Comparison of ENCODE assay signal across 17 cellular contexts in genomic region chr19:19101540-19101939, GRCh38. TPM values are rescaled to one million over a fixed set of nuclear protein-coding genes. Genes with fewer than 3 reads are reported as not detected.
DNase-seq lines count a peak whose midpoint lies in the region; ATAC-seq, FAIRE-seq and TF ChIP-seq lines count a peak whose summit lies in the region.
"Had no signal": no experiment of that assay in that cellular context is flagged by ENCODE, and none has a peak within 500 bp of the region (broad histone marks: within the 10 kb centered on the region; RNA-seq: fewer than 3 reads in every experiment).

No MANE protein-coding gene starts in this region.

- TF ChIP-seq POLR2A in K562 (conservative IDR thresholded peaks at IDR 0.05): no peak

- DNase-seq in H7 (peak; percentile 29), K562 (ENCODE audit: extremely low read depth in 1 of 4, low spot score in 3 of 4) (peak in 1 of 4 experiments; percentile 3), left lobe of liver (ENCODE audit: low spot score) (peak; percentile 93), neuronal stem cell (ENCODE audit: low spot score) (no peak), NCI-H510A treated with DMSO at 0.1 percent for 48 hours (lab: John Stamatoyannopoulos, UW) (no peak), NCI-H82 treated with DMSO at 0.1 percent for 48 hours (lab: John Stamatoyannopoulos, UW; ENCODE audit: unreplicated experiment) (no peak), T-helper 17 cell (no peak)
- DNase-seq: CD8-positive, alpha-beta T cell; COR-L47; HCEC 1CT had no signal

- peak overlapping the region; percentile 33 for H3K18ac ChIP-seq in neuronal stem cell (ENCODE audit: low read length)

- no peak for TF ChIP-seq RAD21 in K562 (CRISPR knock-in tag; conservative IDR thresholded peaks at IDR 0.05 in 1 of 2, IDR thresholded peaks at IDR 0.05 in 1 of 2)

- H3K36me3 ChIP-seq in H7 (replicated peaks; ENCODE audit: control insufficient read depth, insufficient read depth, low read length) (no peaks in the 10 kb centered on the region), K562 (ENCODE audit: control insufficient read depth, insufficient read depth, low read length) (peaks cover 46% of the 10 kb centered on the region; the same call in 2 of the 3 replicates), neuronal stem cell (replicated peaks in 1 of 2; ENCODE audit: control insufficient read depth in 2 of 2, insufficient read depth in 2 of 2, low read length in 2 of 2) (no peaks in the 10 kb centered on the region)

- H2BK12ac ChIP-seq in neuronal stem cell (ENCODE audit: low read length): no peak overlapping the region

- BruUV-seq in K562 (replicated peaks; lab: Mats Ljungman, UMichigan): no TSS peak

- H3K9me1 ChIP-seq in K562 (ENCODE audit: control insufficient read depth, insufficient read depth, low read length): no peaks in the 10 kb centered on the region

- H2BK15ac ChIP-seq in neuronal stem cell (ENCODE audit: low read length): no peak overlapping the region

- no peak overlapping the region for H4K8ac ChIP-seq in neuronal stem cell (ENCODE audit: low read depth, low read length)

- no peak overlapping the region for H3K4me3 ChIP-seq in H7 (ENCODE audit: insufficient read depth, low read depth, low read length)
- H3K4me3 ChIP-seq in K562: no peak overlapping the region
- H3K4me3 ChIP-seq in neuronal stem cell (ENCODE audit: low read length in 2 of 2): no peak overlapping the region
- H3K4me3 ChIP-seq: BLaER1 treated with 17β-estradiol and CSF1 and Interleukin-3, amounts not matched to agents 10 nM and 100 nM had no signal

- peaks cover 1% of the 10 kb centered on the region for H3K79me1 ChIP-seq in neuronal stem cell (ENCODE audit: low read depth, low read length)

- no peaks in the 10 kb centered on the region for H4K20me1 ChIP-seq in K562 (replicated peaks; ENCODE audit: control insufficient read depth, insufficient read depth, low read length)

- intact Hi-C loops in K562 (cut with micrococcal nuclease): no loop called here

- H3K4ac ChIP-seq in neuronal stem cell (ENCODE audit: low read length): no peak overlapping the region

- no peak overlapping the region for H2BK120ac ChIP-seq in neuronal stem cell (ENCODE audit: low read depth, low read length)

- POLR2A ChIA-PET in K562 (lab: Yijun Ruan, JAX): interaction anchor here (0.6 kb wide), 2 partner anchors 25 to 101 kb away, joined by 3 read pairs; no protein-coding TSS in a partner anchor

- CTCF ChIA-PET in K562 (lab: Yijun Ruan, JAX; ENCODE audit: low intra/inter-chr PET ratio): no interaction called here

- no peak overlapping the region for H3K4me3 Mint-ChIP-seq in T-helper 17 cell
- H3K4me3 Mint-ChIP-seq: B cell; CD8-positive, alpha-beta T cell; IgD-negative memory B cell had no signal

- H3K4me2 ChIP-seq in K562 (ENCODE audit: insufficient read depth, low read length) (no peak overlapping the region), neuronal stem cell (ENCODE audit: insufficient read depth, low read length, poor library complexity, severe bottlenecking) (no peak overlapping the region)
- H3K4me2 ChIP-seq: BLaER1 treated with 17β-estradiol and CSF1 and Interleukin-3, amounts not matched to agents 10 nM and 100 nM had no signal

- H3K27ac ChIP-seq in K562 (ENCODE audit: extremely low read depth, low read depth, low read length) (no peak overlapping the region; the same call in 2 of the 3 replicates), neuronal stem cell (replicated peaks; ENCODE audit: low read length) (no peak overlapping the region)
- H3K27ac ChIP-seq: BLaER1 treated with 17β-estradiol and CSF1 and Interleukin-3, amounts not matched to agents 10 nM and 100 nM had no signal

- TF ChIP-seq EP300 in K562 (IDR thresholded peaks at IDR 0.05; ENCODE audit: low read length): no peak

- H2AFZ ChIP-seq in K562 (ENCODE audit: low read depth, low read length): no peak overlapping the region
- no peak overlapping the region for H2AFZ ChIP-seq in neuronal stem cell (ENCODE audit: low read length)

- H3K4me1 Mint-ChIP-seq in T-helper 17 cell: peaks cover 5% of the 10 kb centered on the region

- H2BK5ac ChIP-seq in neuronal stem cell (ENCODE audit: low read length): no peak overlapping the region

- no peak for TF ChIP-seq CTCF in K562 (IDR thresholded peaks at IDR 0.05 in 2 of 3, conservative IDR thresholded peaks at IDR 0.05 in 1 of 3; ENCODE audit: insufficient read depth in 2 of 3, low read depth in 1 of 3, low read length in 3 of 3)

- 87% methylated on average over 8 of the region's 8 CpGs for whole genome bisulfite sequencing in K562 (ENCODE audit: insufficient coverage, low coverage, missing lambda C conversion rate)
- no CpG with 5 or more reads among the region's 8 CpGs for WGBS in neuronal stem cell (ENCODE audit: extremely low coverage in 2 of 2, insufficient read length in 2 of 2, insufficient replicate concordance in 1 of 2), 2 donors

- no peak overlapping the region for H4K91ac ChIP-seq in neuronal stem cell (ENCODE audit: low read depth, low read length, poor library complexity)

- no peaks in the 10 kb centered on the region for H3K79me2 ChIP-seq in K562 (ENCODE audit: control insufficient read depth, insufficient read depth, low read length)

- peak overlapping the region; percentile 27 for H2AK5ac ChIP-seq in neuronal stem cell (ENCODE audit: low read depth, low read length)

- H3K27me3 ChIP-seq in H7 (ENCODE audit: control insufficient read depth, insufficient read depth, low read length): no peaks in the 10 kb centered on the region
- no peaks in the 10 kb centered on the region for H3K27me3 ChIP-seq in K562 (ENCODE audit: control insufficient read depth in 2 of 2, insufficient read depth in 2 of 2, low read length in 2 of 2)
- H3K27me3 ChIP-seq in neuronal stem cell (ENCODE audit: control insufficient read depth in 3 of 3, insufficient read depth in 3 of 3, low read depth in 1 of 3, low read length in 3 of 3): no peaks in the 10 kb centered on the region
- H3K27me3 ChIP-seq: BLaER1 treated with 17β-estradiol and CSF1 and Interleukin-3, amounts not matched to agents 10 nM and 100 nM had no signal

- H3K4me1 ChIP-seq in K562 (replicated peaks in 1 of 2; ENCODE audit: control insufficient read depth in 2 of 2, insufficient read depth in 2 of 2, low read length in 2 of 2) (peaks cover 14 to 46% of the 10 kb centered on the region in 2 experiments), neuronal stem cell (ENCODE audit: control insufficient read depth in 2 of 2, insufficient read depth in 1 of 2, low read depth in 1 of 2, low read length in 2 of 2) (peaks cover 5 to 13% of the 10 kb centered on the region in 2 donors)

- peak overlapping the region in 1 of 2 experiments; percentile 55; a peak in 2 of 4 replicates for H3K9ac ChIP-seq in K562 (ENCODE audit: insufficient read depth in 1 of 2, low read depth in 2 of 2, low read length in 2 of 2)
- H3K9ac ChIP-seq in neuronal stem cell (ENCODE audit: low read depth, low read length, poor library complexity): no peak overlapping the region
- H3K9ac ChIP-seq: BLaER1 treated with 17β-estradiol and CSF1 and Interleukin-3, amounts not matched to agents 10 nM and 100 nM had no signal

- in situ Hi-C loops in K562 (cut with MboI): no loop called here

- no peak overlapping the region for H3K23ac ChIP-seq in neuronal stem cell (ENCODE audit: low read depth, low read length, poor library complexity)

- no peak overlapping the region for H3K27ac Mint-ChIP-seq in T-helper 17 cell
- H3K27ac Mint-ChIP-seq: B cell; CD8-positive, alpha-beta T cell had no signal

- no peak for FAIRE-seq in K562 (lab: Jason Lieb, UNC)
- FAIRE-seq: D721Med, G401.6, GM12891, GM19239 had no signal

- no peak for ATAC-seq in K562
- peak; percentile 55 for ATAC-seq in left lobe of liver
- ATAC-seq in T-helper 17 cell: no peak
- ATAC-seq: CD8-positive, alpha-beta T cell had no signal

- H3K9me3 ChIP-seq in K562 (replicated peaks; ENCODE audit: control insufficient read depth, insufficient read depth, low read depth, low read length) (no peaks in the 10 kb centered on the region), neuronal stem cell (replicated peaks in 1 of 2; ENCODE audit: control insufficient read depth in 2 of 2, insufficient read depth in 1 of 2, low read depth in 1 of 2, low read length in 2 of 2) (no peaks in the 10 kb centered on the region), T-helper 17 cell (ENCODE audit: control insufficient read depth, low read length, poor library complexity, severe bottlenecking) (no peaks in the 10 kb centered on the region)
- H3K9me3 ChIP-seq: BLaER1 treated with 17β-estradiol and CSF1 and Interleukin-3, amounts not matched to agents 10 nM and 100 nM had no signal

- no peak overlapping the region for H3K14ac ChIP-seq in neuronal stem cell (ENCODE audit: low read length)

- H3K27me3 Mint-ChIP-seq in T-helper 17 cell: no peaks in the 10 kb centered on the region
- H3K27me3 Mint-ChIP-seq: B cell, IgD-negative memory B cell had no signal

- peaks cover 4% of the 10 kb centered on the region for H3K36me3 Mint-ChIP-seq in T-helper 17 cell (ENCODE audit: low read depth)

RNA-seq across cellular contexts. Expression of gene TMEM161A, which starts 36.7 kb away (rescaled TPM):
- 26.6 and 36.3 TPM in 2 replicates for total RNA-seq in H7 (2014; rRNA removed; shearing (Covaris generic))
- 61.8 and 208 TPM in 2 replicates for total RNA-seq in K562 (2011; cell fraction: chromatin; rRNA removed; ENCODE audit: low replicate concordance)
- total RNA-seq in K562 (2011; cell fraction: nucleolus; rRNA removed): 275 and 276 TPM in 2 replicates
- 120 and 154 TPM in 2 replicates for total RNA-seq in K562 (2011; cell fraction: nucleoplasm; rRNA removed)
- total RNA-seq in K562 (2014; rRNA removed) (77.2 and 105 TPM in 2 replicates), K562 (2014; rRNA removed; fragmentation: Illumina TruSeq; extraction: Trizol) (15.4 and 24.5 TPM in 2 replicates), K562 (2015; rRNA removed; fragmentation: Illumina TruSeq; extraction: Trizol) (33.8 and 38.9 TPM in 2 replicates), K562 (2021) (76.7 and 81.2 TPM in 2 replicates), left lobe of liver (24.9 TPM), T-helper 17 cell (10 to 100 TPM; 13.1 to 13.7 TPM)
- polyA plus RNA-seq in K562 (2011; rRNA removed) (42.5 and 66.4 TPM in 2 replicates), K562 (2014; fragmentation: Illumina TruSeq; extraction: Trizol) (29.2 and 68.5 TPM in 2 replicates), K562 (2014; fragmentation: Nextera tagmentation; extraction: Ambion mirVana) (1 to 10 TPM in 1 of 2 experiments, under 1 TPM in 1; 0.63 to 4.7 TPM), K562 (2014; rRNA removed) (92.3 and 98.4 TPM in 2 replicates)
- 82.2 and 238 TPM in 2 replicates for polyA plus RNA-seq in K562 (2011; cell fraction: cytosol; rRNA removed)
- polyA plus RNA-seq in K562 (2011; cell fraction: nucleus; rRNA removed): 177 and 332 TPM in 2 replicates
- 45.4 and 63.2 TPM in 2 replicates for polyA plus RNA-seq in K562 (2012)
- polyA minus RNA-seq in K562 (2011; rRNA and poly(A)+ RNA removed): 35.9 and 53.2 TPM in 2 replicates
- 52.1 and 59.5 TPM in 2 replicates for polyA minus RNA-seq in K562 (2011; cell fraction: cytosol; rRNA and poly(A)+ RNA removed)
- polyA minus RNA-seq in K562 (2011; cell fraction: nucleus; rRNA and poly(A)+ RNA removed): 89.7 and 90.0 TPM in 2 replicates
- 25.5 TPM for polyA plus RNA-seq in neuronal stem cell (2013, experiment 1 of 2)
- 24.0 TPM for polyA plus RNA-seq in neuronal stem cell (2013, experiment 2 of 2)

RNA-seq across cellular contexts. Expression of gene SLC25A42, which starts 37.7 kb away (rescaled TPM):
- total RNA-seq in H7 (2014; rRNA removed; shearing (Covaris generic)): 4.8 and 8.0 TPM in 2 replicates
- 32.0 and 85.4 TPM in 2 replicates for total RNA-seq in K562 (2011; cell fraction: chromatin; rRNA removed; ENCODE audit: low replicate concordance)
- 50.1 and 57.7 TPM in 2 replicates for total RNA-seq in K562 (2011; cell fraction: nucleolus; rRNA removed)
- total RNA-seq in K562 (2011; cell fraction: nucleoplasm; rRNA removed): 45.2 and 57.4 TPM in 2 replicates
- total RNA-seq in K562 (2014; rRNA removed) (14.1 and 15.1 TPM in 2 replicates), K562 (2014; rRNA removed; fragmentation: Illumina TruSeq; extraction: Trizol) (7.9 and 10.5 TPM in 2 replicates), K562 (2015; rRNA removed; fragmentation: Illumina TruSeq; extraction: Trizol) (8.7 and 9.9 TPM in 2 replicates), K562 (2021) (30.2 and 32.2 TPM in 2 replicates), left lobe of liver (77.8 TPM), T-helper 17 cell (10 to 100 TPM; 17.1 to 18.9 TPM)
- polyA plus RNA-seq in K562 (2011; rRNA removed) (17.0 and 19.4 TPM in 2 replicates), K562 (2014; fragmentation: Illumina TruSeq; extraction: Trizol) (16.4 and 23.3 TPM in 2 replicates), K562 (2014; fragmentation: Nextera tagmentation; extraction: Ambion mirVana) (1 to 10 TPM in 1 of 2 experiments, under 1 TPM in 1; 0.59 to 2.0 TPM), K562 (2014; rRNA removed) (24.7 and 25.5 TPM in 2 replicates)
- 21.5 and 36.4 TPM in 2 replicates for polyA plus RNA-seq in K562 (2011; cell fraction: cytosol; rRNA removed)
- polyA plus RNA-seq in K562 (2011; cell fraction: nucleus; rRNA removed): 66.0 and 91.7 TPM in 2 replicates
- polyA plus RNA-seq in K562 (2012): 17.8 and 23.7 TPM in 2 replicates
- polyA minus RNA-seq in K562 (2011; rRNA and poly(A)+ RNA removed): 6.5 and 10.2 TPM in 2 replicates
- 11.4 and 14.1 TPM in 2 replicates for polyA minus RNA-seq in K562 (2011; cell fraction: cytosol; rRNA and poly(A)+ RNA removed)
- 13.1 and 13.3 TPM in 2 replicates for polyA minus RNA-seq in K562 (2011; cell fraction: nucleus; rRNA and poly(A)+ RNA removed)
- 6.8 TPM for polyA plus RNA-seq in neuronal stem cell (2013, experiment 1 of 2)
- 7.2 TPM for polyA plus RNA-seq in neuronal stem cell (2013, experiment 2 of 2)

Comparison
In these comparisons a context has a peak if more than half of its experiments do, and no peak if none do; other contexts are left out.
1. DNase-seq: peak in H7 (single experiment) and left lobe of liver (single experiment); none in neuronal stem cell (single experiment), NCI-H510A treated with DMSO at 0.1 percent for 48 hours (single experiment), NCI-H82 treated with DMSO at 0.1 percent for 48 hours (single experiment) and T-helper 17 cell (0 of 3).